In the genomic region with DNA sequence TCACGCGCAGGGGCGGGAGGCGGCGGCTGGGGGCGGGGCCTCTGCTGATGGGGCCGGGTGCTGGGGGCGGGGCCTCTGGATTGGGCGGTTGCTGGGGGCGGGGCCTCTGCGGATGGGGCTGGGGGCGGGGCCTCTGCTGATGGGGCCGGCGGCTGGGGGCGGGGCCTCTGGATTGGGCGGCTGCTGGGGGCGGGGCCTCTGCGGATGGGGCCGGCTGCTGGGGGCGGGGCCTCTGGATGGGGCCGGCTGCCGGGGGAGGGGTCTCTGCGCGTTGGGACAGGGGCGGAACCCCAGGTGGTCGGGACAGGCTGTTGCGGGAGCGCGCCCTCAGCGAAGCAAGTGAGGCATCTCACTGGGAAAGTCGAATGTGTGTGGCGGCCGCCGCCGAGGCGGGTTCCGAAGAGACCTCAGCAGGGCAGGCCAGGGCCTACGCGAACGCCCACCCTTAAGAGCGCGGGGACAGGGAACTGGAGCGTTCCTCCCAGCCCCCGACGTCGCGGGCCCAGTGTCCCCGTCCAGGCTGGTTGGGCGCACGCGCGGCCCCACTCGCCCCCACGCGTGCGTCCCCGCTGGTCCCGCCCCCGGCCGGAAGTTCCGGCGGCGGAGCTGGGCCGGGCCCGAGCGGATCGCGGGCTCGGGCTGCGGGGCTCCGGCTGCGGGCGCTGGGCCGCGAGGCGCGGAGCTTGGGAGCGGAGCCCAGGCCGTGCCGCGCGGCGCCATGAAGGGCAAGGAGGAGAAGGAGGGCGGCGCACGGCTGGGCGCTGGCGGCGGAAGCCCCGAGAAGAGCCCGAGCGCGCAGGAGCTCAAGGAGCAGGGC, we compare ENCODE assay signal across 1 cellular context.
TF ChIP-seq lines count a peak whose summit lies in the region.

A gene (plus strand): TSS at position 603 of the 817 bp plus-strand sequence. CDS start 116 bp downstream, at position 719.

TF ChIP-seq in K562, 482 proteins besides CTCF, POLR2A, EP300 and RAD21 (continued from another document and continues in another):
- TF ChIP-seq, protein P1, sequence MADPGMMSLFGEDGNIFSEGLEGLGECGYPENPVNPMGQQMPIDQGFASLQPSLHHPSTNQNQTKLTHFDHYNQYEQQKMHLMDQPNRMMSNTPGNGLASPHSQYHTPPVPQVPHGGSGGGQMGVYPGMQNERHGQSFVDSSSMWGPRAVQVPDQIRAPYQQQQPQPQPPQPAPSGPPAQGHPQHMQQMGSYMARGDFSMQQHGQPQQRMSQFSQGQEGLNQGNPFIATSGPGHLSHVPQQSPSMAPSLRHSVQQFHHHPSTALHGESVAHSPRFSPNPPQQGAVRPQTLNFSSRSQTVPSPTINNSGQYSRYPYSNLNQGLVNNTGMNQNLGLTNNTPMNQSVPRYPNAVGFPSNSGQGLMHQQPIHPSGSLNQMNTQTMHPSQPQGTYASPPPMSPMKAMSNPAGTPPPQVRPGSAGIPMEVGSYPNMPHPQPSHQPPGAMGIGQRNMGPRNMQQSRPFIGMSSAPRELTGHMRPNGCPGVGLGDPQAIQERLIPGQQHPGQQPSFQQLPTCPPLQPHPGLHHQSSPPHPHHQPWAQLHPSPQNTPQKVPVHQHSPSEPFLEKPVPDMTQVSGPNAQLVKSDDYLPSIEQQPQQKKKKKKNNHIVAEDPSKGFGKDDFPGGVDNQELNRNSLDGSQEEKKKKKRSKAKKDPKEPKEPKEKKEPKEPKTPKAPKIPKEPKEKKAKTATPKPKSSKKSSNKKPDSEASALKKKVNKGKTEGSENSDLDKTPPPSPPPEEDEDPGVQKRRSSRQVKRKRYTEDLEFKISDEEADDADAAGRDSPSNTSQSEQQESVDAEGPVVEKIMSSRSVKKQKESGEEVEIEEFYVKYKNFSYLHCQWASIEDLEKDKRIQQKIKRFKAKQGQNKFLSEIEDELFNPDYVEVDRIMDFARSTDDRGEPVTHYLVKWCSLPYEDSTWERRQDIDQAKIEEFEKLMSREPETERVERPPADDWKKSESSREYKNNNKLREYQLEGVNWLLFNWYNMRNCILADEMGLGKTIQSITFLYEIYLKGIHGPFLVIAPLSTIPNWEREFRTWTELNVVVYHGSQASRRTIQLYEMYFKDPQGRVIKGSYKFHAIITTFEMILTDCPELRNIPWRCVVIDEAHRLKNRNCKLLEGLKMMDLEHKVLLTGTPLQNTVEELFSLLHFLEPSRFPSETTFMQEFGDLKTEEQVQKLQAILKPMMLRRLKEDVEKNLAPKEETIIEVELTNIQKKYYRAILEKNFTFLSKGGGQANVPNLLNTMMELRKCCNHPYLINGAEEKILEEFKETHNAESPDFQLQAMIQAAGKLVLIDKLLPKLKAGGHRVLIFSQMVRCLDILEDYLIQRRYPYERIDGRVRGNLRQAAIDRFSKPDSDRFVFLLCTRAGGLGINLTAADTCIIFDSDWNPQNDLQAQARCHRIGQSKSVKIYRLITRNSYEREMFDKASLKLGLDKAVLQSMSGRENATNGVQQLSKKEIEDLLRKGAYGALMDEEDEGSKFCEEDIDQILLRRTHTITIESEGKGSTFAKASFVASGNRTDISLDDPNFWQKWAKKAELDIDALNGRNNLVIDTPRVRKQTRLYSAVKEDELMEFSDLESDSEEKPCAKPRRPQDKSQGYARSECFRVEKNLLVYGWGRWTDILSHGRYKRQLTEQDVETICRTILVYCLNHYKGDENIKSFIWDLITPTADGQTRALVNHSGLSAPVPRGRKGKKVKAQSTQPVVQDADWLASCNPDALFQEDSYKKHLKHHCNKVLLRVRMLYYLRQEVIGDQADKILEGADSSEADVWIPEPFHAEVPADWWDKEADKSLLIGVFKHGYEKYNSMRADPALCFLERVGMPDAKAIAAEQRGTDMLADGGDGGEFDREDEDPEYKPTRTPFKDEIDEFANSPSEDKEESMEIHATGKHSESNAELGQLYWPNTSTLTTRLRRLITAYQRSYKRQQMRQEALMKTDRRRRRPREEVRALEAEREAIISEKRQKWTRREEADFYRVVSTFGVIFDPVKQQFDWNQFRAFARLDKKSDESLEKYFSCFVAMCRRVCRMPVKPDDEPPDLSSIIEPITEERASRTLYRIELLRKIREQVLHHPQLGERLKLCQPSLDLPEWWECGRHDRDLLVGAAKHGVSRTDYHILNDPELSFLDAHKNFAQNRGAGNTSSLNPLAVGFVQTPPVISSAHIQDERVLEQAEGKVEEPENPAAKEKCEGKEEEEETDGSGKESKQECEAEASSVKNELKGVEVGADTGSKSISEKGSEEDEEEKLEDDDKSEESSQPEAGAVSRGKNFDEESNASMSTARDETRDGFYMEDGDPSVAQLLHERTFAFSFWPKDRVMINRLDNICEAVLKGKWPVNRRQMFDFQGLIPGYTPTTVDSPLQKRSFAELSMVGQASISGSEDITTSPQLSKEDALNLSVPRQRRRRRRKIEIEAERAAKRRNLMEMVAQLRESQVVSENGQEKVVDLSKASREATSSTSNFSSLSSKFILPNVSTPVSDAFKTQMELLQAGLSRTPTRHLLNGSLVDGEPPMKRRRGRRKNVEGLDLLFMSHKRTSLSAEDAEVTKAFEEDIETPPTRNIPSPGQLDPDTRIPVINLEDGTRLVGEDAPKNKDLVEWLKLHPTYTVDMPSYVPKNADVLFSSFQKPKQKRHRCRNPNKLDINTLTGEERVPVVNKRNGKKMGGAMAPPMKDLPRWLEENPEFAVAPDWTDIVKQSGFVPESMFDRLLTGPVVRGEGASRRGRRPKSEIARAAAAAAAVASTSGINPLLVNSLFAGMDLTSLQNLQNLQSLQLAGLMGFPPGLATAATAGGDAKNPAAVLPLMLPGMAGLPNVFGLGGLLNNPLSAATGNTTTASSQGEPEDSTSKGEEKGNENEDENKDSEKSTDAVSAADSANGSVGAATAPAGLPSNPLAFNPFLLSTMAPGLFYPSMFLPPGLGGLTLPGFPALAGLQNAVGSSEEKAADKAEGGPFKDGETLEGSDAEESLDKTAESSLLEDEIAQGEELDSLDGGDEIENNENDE (IDR thresholded peaks at IDR 0.05; ENCODE audit: low read depth, low read length) = no peak
- no peak for TF ChIP-seq ZNF699 (CRISPR knock-in tag; IDR thresholded peaks at IDR 0.05; ENCODE audit: insufficient replicate concordance)
- TF ChIP-seq, protein P2, sequence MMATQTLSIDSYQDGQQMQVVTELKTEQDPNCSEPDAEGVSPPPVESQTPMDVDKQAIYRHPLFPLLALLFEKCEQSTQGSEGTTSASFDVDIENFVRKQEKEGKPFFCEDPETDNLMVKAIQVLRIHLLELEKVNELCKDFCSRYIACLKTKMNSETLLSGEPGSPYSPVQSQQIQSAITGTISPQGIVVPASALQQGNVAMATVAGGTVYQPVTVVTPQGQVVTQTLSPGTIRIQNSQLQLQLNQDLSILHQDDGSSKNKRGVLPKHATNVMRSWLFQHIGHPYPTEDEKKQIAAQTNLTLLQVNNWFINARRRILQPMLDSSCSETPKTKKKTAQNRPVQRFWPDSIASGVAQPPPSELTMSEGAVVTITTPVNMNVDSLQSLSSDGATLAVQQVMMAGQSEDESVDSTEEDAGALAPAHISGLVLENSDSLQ (IDR thresholded peaks at IDR 0.05) = no peak
- TF ChIP-seq CHD2 (IDR thresholded peaks at IDR 0.05; ENCODE audit: low read depth, low read length) = no peak
- no peak for TF ChIP-seq HIVEP1 (CRISPR knock-in tag; IDR thresholded peaks at IDR 0.05)
- TF ChIP-seq FOXK1 (CRISPR knock-in tag; IDR thresholded peaks at IDR 0.05; ENCODE audit: borderline replicate concordance) = no peak
- no peak for TF ChIP-seq GATA2 (CRISPR knock-in tag; IDR thresholded peaks at IDR 0.05)
- no peak for TF ChIP-seq ZNF143 (CRISPR knock-in tag; IDR thresholded peaks at IDR 0.05)
- TF ChIP-seq, protein P3, sequence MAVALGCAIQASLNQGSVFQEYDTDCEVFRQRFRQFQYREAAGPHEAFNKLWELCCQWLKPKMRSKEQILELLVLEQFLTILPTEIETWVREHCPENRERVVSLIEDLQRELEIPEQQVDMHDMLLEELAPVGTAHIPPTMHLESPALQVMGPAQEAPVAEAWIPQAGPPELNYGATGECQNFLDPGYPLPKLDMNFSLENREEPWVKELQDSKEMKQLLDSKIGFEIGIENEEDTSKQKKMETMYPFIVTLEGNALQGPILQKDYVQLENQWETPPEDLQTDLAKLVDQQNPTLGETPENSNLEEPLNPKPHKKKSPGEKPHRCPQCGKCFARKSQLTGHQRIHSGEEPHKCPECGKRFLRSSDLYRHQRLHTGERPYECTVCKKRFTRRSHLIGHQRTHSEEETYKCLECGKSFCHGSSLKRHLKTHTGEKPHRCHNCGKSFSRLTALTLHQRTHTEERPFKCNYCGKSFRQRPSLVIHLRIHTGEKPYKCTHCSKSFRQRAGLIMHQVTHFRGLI (CRISPR knock-in tag; IDR thresholded peaks at IDR 0.05) = no peak
- peak; percentile 86; the same call in 1 of the 2 replicates for TF ChIP-seq PHF8 (IDR thresholded peaks at IDR 0.05; ENCODE audit: borderline replicate concordance, low read length)
- TF ChIP-seq, protein P4, sequence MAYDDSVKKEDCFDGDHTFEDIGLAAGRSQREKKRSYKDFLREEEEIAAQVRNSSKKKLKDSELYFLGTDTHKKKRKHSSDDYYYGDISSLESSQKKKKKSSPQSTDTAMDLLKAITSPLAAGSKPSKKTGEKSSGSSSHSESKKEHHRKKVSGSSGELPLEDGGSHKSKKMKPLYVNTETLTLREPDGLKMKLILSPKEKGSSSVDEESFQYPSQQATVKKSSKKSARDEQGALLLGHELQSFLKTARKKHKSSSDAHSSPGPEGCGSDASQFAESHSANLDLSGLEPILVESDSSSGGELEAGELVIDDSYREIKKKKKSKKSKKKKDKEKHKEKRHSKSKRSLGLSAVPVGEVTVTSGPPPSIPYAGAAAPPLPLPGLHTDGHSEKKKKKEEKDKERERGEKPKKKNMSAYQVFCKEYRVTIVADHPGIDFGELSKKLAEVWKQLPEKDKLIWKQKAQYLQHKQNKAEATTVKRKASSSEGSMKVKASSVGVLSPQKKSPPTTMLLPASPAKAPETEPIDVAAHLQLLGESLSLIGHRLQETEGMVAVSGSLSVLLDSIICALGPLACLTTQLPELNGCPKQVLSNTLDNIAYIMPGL (CRISPR knock-in tag; IDR thresholded peaks at IDR 0.05) = no peak
- TF ChIP-seq ELF2 (CRISPR knock-in tag; IDR thresholded peaks at IDR 0.05) = no peak
- TF ChIP-seq COPS2 (conservative IDR thresholded peaks at IDR 0.05) = no peak
- no peak for TF ChIP-seq SRSF1 (IDR thresholded peaks at IDR 0.05; ENCODE audit: low read depth, low read length)
- no peak for TF ChIP-seq CSDE1 (IDR thresholded peaks at IDR 0.05)
- TF ChIP-seq BRD9 (IDR thresholded peaks at IDR 0.05; ENCODE audit: low read depth, partially characterized antibody) = no peak
- TF ChIP-seq SMAD1 (IDR thresholded peaks at IDR 0.05; ENCODE audit: low read depth, low read length, partially characterized antibody) = no peak
- no peak for TF ChIP-seq XRCC4 (IDR thresholded peaks at IDR 0.05; ENCODE audit: extremely low read depth, insufficient read depth, insufficient read length)
- TF ChIP-seq NELFE (IDR thresholded peaks at IDR 0.05; ENCODE audit: insufficient read depth, insufficient read length) = no peak
- no peak for TF ChIP-seq NFXL1 (CRISPR knock-in tag; IDR thresholded peaks at IDR 0.05)
- TF ChIP-seq NR4A1 (CRISPR knock-in tag; IDR thresholded peaks at IDR 0.05) = no peak
- no peak for TF ChIP-seq NR4A1 (tag; IDR thresholded peaks at IDR 0.05)
- TF ChIP-seq, protein P5, sequence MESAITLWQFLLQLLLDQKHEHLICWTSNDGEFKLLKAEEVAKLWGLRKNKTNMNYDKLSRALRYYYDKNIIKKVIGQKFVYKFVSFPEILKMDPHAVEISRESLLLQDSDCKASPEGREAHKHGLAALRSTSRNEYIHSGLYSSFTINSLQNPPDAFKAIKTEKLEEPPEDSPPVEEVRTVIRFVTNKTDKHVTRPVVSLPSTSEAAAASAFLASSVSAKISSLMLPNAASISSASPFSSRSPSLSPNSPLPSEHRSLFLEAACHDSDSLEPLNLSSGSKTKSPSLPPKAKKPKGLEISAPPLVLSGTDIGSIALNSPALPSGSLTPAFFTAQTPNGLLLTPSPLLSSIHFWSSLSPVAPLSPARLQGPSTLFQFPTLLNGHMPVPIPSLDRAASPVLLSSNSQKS (CRISPR knock-in tag; IDR thresholded peaks at IDR 0.05) = no peak
- no peak for TF ChIP-seq ZNF766 (CRISPR knock-in tag; conservative IDR thresholded peaks at IDR 0.05)
- no peak for TF ChIP-seq POLR2AphosphoS2 (IDR thresholded peaks at IDR 0.05; ENCODE audit: low read length)
- no peak for TF ChIP-seq PURB (CRISPR knock-in tag; IDR thresholded peaks at IDR 0.05; ENCODE audit: low read depth)
- no peak for TF ChIP-seq TSC22D4 (tag; IDR thresholded peaks at IDR 0.05)
- TF ChIP-seq ETV1 (tag; conservative IDR thresholded peaks at IDR 0.05; ENCODE audit: low read depth) = no peak
- peak; percentile 96; the same call in 1 of the 2 replicates for TF ChIP-seq NCOA6 (IDR thresholded peaks at IDR 0.05)
- no peak for TF ChIP-seq ZSCAN32 (CRISPR knock-in tag; IDR thresholded peaks at IDR 0.05)
- TF ChIP-seq, protein P6, sequence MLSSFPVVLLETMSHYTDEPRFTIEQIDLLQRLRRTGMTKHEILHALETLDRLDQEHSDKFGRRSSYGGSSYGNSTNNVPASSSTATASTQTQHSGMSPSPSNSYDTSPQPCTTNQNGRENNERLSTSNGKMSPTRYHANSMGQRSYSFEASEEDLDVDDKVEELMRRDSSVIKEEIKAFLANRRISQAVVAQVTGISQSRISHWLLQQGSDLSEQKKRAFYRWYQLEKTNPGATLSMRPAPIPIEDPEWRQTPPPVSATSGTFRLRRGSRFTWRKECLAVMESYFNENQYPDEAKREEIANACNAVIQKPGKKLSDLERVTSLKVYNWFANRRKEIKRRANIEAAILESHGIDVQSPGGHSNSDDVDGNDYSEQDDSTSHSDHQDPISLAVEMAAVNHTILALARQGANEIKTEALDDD (IDR thresholded peaks at IDR 0.05) = no peak
- TF ChIP-seq, protein P7, sequence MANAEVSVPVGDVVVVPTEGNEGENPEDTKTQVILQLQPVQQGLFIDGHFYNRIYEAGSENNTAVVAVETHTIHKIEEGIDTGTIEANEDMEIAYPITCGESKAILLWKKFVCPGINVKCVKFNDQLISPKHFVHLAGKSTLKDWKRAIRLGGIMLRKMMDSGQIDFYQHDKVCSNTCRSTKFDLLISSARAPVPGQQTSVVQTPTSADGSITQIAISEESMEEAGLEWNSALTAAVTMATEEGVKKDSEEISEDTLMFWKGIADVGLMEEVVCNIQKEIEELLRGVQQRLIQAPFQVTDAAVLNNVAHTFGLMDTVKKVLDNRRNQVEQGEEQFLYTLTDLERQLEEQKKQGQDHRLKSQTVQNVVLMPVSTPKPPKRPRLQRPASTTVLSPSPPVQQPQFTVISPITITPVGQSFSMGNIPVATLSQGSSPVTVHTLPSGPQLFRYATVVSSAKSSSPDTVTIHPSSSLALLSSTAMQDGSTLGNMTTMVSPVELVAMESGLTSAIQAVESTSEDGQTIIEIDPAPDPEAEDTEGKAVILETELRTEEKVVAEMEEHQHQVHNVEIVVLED (CRISPR knock-in tag; IDR thresholded peaks at IDR 0.05) = peak; percentile 61; the same call in 1 of the 2 replicates
